Comparison of ENCODE assay signal across 8 cellular contexts in the genomic region with DNA sequence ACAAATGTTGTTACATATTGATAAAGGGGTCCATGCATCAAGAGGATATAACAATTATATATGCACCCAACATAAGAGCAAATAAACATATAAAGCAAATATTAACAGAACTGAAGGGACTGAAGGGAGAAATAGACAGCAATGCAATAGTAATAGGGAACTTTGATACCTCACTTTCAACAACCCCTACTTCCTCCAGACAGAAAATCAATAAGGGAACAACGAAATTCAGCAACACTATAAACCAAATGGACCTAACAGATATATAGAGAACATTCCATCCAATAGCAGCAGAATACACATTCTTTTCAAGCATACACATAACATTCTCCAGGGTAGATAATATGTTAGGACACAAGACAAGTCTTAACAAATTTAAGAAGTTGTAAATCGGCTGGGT.
"Had no signal": no experiment of that assay in that cellular context is flagged by ENCODE, and none has a peak within 500 bp of the region (broad histone marks: within the 10 kb centered on the region; RNA-seq: fewer than 3 reads in every experiment).

No MANE protein-coding gene starts in this region.

- FAIRE-seq: H1, H54, HTR-8/SVneo had no signal

- H3K4me2 ChIP-seq: GM23338 had no signal

- H3K27me3 Mint-ChIP-seq: IgD-negative memory B cell had no signal

- H3K4me3 ChIP-seq: GM23338 had no signal

- H3K4me3 Mint-ChIP-seq: GM23338, H9 had no signal

- H3K4me1 Mint-ChIP-seq: GM23338, IgD-negative memory B cell had no signal

- ATAC-seq: GM23338 had no signal

- H3K27ac Mint-ChIP-seq: GM23338, H9, IgD-negative memory B cell had no signal

- H2AFZ ChIP-seq: GM23338 had no signal

- DNase-seq: H9, HCEC 1CT, KBM-7 had no signal
